Comparison of ENCODE assay signal across 15 cellular contexts in the genomic region with DNA sequence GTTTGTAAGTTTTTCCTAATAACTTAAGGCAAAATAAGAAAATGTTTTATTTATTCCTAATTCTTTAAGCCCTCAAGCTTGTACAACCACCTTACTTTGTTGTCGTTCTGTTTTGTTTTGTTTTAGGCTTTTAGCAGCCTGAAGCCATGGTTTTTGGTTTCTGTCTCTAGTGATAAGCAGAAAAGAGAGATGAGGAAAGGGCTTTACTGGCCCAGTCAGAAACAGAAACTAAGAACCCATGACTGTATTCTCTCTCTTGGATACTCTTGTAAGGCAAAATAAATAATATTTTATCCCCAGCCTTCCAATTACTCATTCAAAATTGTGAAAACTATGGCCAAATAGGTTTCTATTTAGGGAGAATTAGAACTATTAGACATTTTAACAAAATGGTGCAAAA.
"Had no signal": no experiment of that assay in that cellular context is flagged by ENCODE, and none has a peak within 500 bp of the region (broad histone marks: within the 10 kb centered on the region; RNA-seq: fewer than 3 reads in every experiment).

No MANE protein-coding gene starts in this region.

- DNase-seq: activated B cell treated with CpG ODN at 0.5 μM for 24 hours; activated naive CD4-positive, alpha-beta T cell treated with anti-CD3 and anti-CD28 coated beads, Interleukin-2, amount 50 U/mL, for 16 hours; amygdala; brain microvascular endothelial cell; esophagus squamous epithelium; hippocampal formation; left cardiac atrium; lower lobe of right lung; midbrain; retina; small intestine; substantia nigra; T-helper 17 cell; trophoblast cell had no signal

- H3K4me3 ChIP-seq: esophagus squamous epithelium, lower lobe of right lung had no signal

- H3K27me3 ChIP-seq: brain microvascular endothelial cell, esophagus squamous epithelium had no signal

- H3K27ac Mint-ChIP-seq: activated B cell treated with CpG ODN at 0.5 μM for 24 hours; stimulated activated memory B cell treated with anti-CD40 and anti-IgM and Interleukin-4, amounts not matched to agents 10 μg/mL and 1 μg/mL and 100 μg/mL, for 72 hours; T-helper 17 cell had no signal

- H3K27ac ChIP-seq: brain microvascular endothelial cell, esophagus squamous epithelium, lower lobe of right lung had no signal

- H3K36me3 ChIP-seq: brain microvascular endothelial cell, esophagus squamous epithelium, lower lobe of right lung had no signal

- H3K9me3 ChIP-seq: esophagus squamous epithelium, lower lobe of right lung had no signal

- H3K4me1 ChIP-seq: esophagus squamous epithelium, lower lobe of right lung had no signal

- H3K9me3 Mint-ChIP-seq: activated B cell treated with CpG ODN at 0.5 μM for 24 hours had no signal

- H3K4me3 Mint-ChIP-seq: activated B cell treated with CpG ODN at 0.5 μM for 24 hours; stimulated activated memory B cell treated with anti-CD40 and anti-IgM and Interleukin-4, amounts not matched to agents 10 μg/mL and 1 μg/mL and 100 μg/mL, for 72 hours; T-helper 17 cell had no signal

- ATAC-seq: left cardiac atrium; lower lobe of right lung; stimulated activated memory B cell treated with anti-CD40 and anti-IgM and Interleukin-4, amounts not matched to agents 10 μg/mL and 1 μg/mL and 100 μg/mL, for 72 hours; T-helper 17 cell had no signal

- H3K27me3 Mint-ChIP-seq: activated B cell treated with CpG ODN at 0.5 μM for 24 hours; stimulated activated memory B cell treated with anti-CD40 and anti-IgM and Interleukin-4, amounts not matched to agents 10 μg/mL and 1 μg/mL and 100 μg/mL, for 72 hours; T-helper 17 cell had no signal
